Comparison of ENCODE assay signal across 9 cellular contexts in the genomic region with DNA sequence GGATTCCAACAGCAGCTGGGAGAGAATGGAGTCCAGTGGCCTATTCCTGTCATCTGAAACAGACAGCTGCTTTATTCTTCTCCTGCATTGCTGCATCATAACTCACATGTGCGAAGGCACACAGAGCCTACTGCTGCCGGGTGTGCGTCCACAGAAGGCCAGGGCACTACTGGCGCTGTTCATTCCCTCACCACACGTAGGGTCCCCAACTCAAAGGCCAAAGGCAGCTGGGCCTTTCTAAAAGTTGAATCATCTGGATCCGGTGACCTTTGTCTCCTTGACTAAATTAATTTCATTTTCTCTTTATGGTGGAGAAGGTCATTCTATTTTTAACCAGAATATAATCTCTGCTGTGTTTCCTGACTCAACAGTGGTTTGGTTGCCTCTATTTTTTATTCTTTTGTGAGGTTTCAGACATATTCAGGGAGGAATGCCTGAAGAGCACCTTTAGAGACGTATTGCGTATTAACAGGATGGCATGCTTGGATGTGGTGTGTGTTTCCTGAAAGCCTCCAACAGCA. TPM values are rescaled to one million over a fixed set of nuclear protein-coding genes. Genes with fewer than 3 reads are reported as not detected.
DNase-seq lines count a peak whose midpoint lies in the region; ATAC-seq, FAIRE-seq and TF ChIP-seq lines count a peak whose summit lies in the region.
"Had no signal": no experiment of that assay in that cellular context is flagged by ENCODE, and none has a peak within 500 bp of the region (broad histone marks: within the 10 kb centered on the region; RNA-seq: fewer than 3 reads in every experiment).

No MANE protein-coding gene starts in this region.

- H3K36me3 ChIP-seq in MM.1S (replicated peaks; ENCODE audit: insufficient read depth, low read length): no peaks in the 10 kb centered on the region
- peaks cover 0 to 11% of the 10 kb centered on the region in 2 donors for H3K36me3 ChIP-seq in adrenal gland (replicated peaks in 1 of 2)
- no peaks in the 10 kb centered on the region for H3K36me3 ChIP-seq in pancreas
- H3K36me3 ChIP-seq in testis (ENCODE audit: low read depth, missing control alignments): no peaks in the 10 kb centered on the region

- H3K9me3 ChIP-seq in MM.1S (replicated peaks; ENCODE audit: insufficient read depth, low read length): no peaks in the 10 kb centered on the region
- H3K9me3 ChIP-seq in adrenal gland (replicated peaks in 1 of 3): no peaks in the 10 kb centered on the region
- no peaks in the 10 kb centered on the region for H3K9me3 ChIP-seq in pancreas
- H3K9me3 ChIP-seq in testis: no peaks in the 10 kb centered on the region

- H3K27me3 ChIP-seq in MM.1S (replicated peaks; ENCODE audit: insufficient read depth, low read length): no peaks in the 10 kb centered on the region
- H3K27me3 ChIP-seq in adrenal gland: no peaks in the 10 kb centered on the region
- no peaks in the 10 kb centered on the region for H3K27me3 ChIP-seq in pancreas
- no peaks in the 10 kb centered on the region for H3K27me3 ChIP-seq in testis

- FAIRE-seq in pancreas (lab: Jason Lieb, UNC): no peak

- WGBS in adrenal gland, 4 donors: 29 to 51% (median 40%) methylated on average over 8 of the region's 8 CpGs
- 77 to 81% methylated on average over 8 of the region's 8 CpGs for WGBS in pancreas, 2 donors
- WGBS in testis, 2 donors: 83 to 89% methylated on average over 8 of the region's 8 CpGs

- H3F3A ChIP-seq in MM.1S (ENCODE audit: insufficient read depth, low read length): peaks cover 34% of the 10 kb centered on the region

- TF ChIP-seq POLR2A in adrenal gland (IDR thresholded peaks at IDR 0.05) (peak in 1 of 2 donors; percentile 45), testis (IDR thresholded peaks at IDR 0.05) (no peak)

- H3K27ac ChIP-seq in MM.1S (ENCODE audit: low read length): peak overlapping the region; percentile 95
- H3K27ac ChIP-seq in adrenal gland: peak overlapping the region; percentile 17 to 87 (median 62)
- H3K27ac ChIP-seq in pancreas: peak overlapping the region in 3 of 4 donors; percentile 17 to 32 (median 25)
- H3K27ac ChIP-seq in testis: no peak overlapping the region

- no peaks in the 10 kb centered on the region for H3K9me2 ChIP-seq in MM.1S (replicated peaks; ENCODE audit: insufficient read depth, low read length)

- H2AFZ ChIP-seq in MM.1S (ENCODE audit: low read length): peak overlapping the region; percentile 4; the same call in 1 of the 2 replicates

- H3K4me3 ChIP-seq in MM.1S (ENCODE audit: low read length) (peak overlapping the region; percentile 34), adrenal gland (no peak overlapping the region), pancreas (no peak overlapping the region), testis (no peak overlapping the region)

- ATAC-seq in pancreas (peak; percentile 13 to 42 (median 40)), GM19463 (IDR thresholded peaks at IDR 0.05; ENCODE audit: unreplicated experiment) (no peak)

- no peaks in the 10 kb centered on the region for H4K20me1 ChIP-seq in MM.1S (ENCODE audit: insufficient read depth, low read length)

- DNase-seq in MM.1S (peak; percentile 88), adrenal gland (peak; percentile 42 to 78 (median 67)), pancreas (no peak), testis (no peak), A172 (ENCODE audit: low spot score) (no peak)
- DNase-seq: activated B cell treated with CpG ODN at 0.5 μM for 24 hours, NCI-H526 had no signal

- peaks cover 57% of the 10 kb centered on the region for H3K4me1 ChIP-seq in MM.1S (ENCODE audit: low read length)
- peaks cover 21 to 39% of the 10 kb centered on the region in 2 donors for H3K4me1 ChIP-seq in adrenal gland (replicated peaks in 1 of 2)
- no peaks in the 10 kb centered on the region for H3K4me1 ChIP-seq in pancreas
- peaks cover 10% of the 10 kb centered on the region for H3K4me1 ChIP-seq in testis

- intact Hi-C loops in adrenal gland (cut with DNase I): no loop called here
- intact Hi-C loops in pancreas (cut with DNase I): loop anchor here in 1 of 3 donors (5.0 kb wide), 1 partner anchor 98 kb away; no protein-coding TSS in a partner anchor
- intact Hi-C loops in testis (cut with DNase I; ENCODE audit: low total_unique reads): no loop called here

- H3K79me2 ChIP-seq in MM.1S (ENCODE audit: low read length): no peaks in the 10 kb centered on the region

- TF ChIP-seq CTCF in MM.1S (IDR thresholded peaks at IDR 0.05; ENCODE audit: low read length) (no peak; the same call in 1 of the 2 replicates), adrenal gland (IDR thresholded peaks at IDR 0.05) (peak in 2 of 6 experiments; percentile 19 to 36), pancreas (IDR thresholded peaks at IDR 0.05) (no peak), testis (IDR thresholded peaks at IDR 0.05) (no peak)

- H3K4me2 ChIP-seq in MM.1S (ENCODE audit: low read depth, low read length): peak overlapping the region; percentile 63

- peak overlapping the region; percentile 83 for H3K9ac ChIP-seq in MM.1S (ENCODE audit: low read length)

RNA-seq across cellular contexts. Expression of a gene that starts 10.8 kb away (rescaled TPM):
- total RNA-seq in adrenal gland (100 to 1,000 TPM in 1 of 8 donors, 10 to 100 TPM in 3, 1 to 10 TPM in 4; 4.6 to 124 (median 8.5) TPM), pancreas (1 to 10 TPM; 1.8 to 3.5 (median 3.1) TPM), testis (10 to 100 TPM; 45.2 to 94.6 TPM)
- polyA plus RNA-seq in adrenal gland (10 to 100 TPM in 2 of 3 donors, 1 to 10 TPM in 1; 9.6 to 21.5 (median 11.7) TPM), pancreas (1 to 10 TPM; 4.6 to 9.8 TPM), testis (ENCODE audit: insufficient read depth, low read depth, low replicate concordance) (185 TPM)
- 9.9 and 18.7 TPM in 2 replicates for total RNA-seq in A172 (2014; rRNA removed; shearing (Covaris generic))

RNA-seq across cellular contexts. Expression of a gene that starts 19.8 kb away (rescaled TPM):
- total RNA-seq in adrenal gland (10 to 100 TPM in 4 of 8 donors, 1 to 10 TPM in 4; 6.7 to 24.4 (median 11.3) TPM), pancreas (under 1 TPM; 0.19 to 0.38 (median 0.31) TPM), testis (1 to 10 TPM; 2.7 to 3.6 TPM)
- polyA plus RNA-seq in adrenal gland (1 to 10 TPM; 3.1 to 4.2 (median 4.0) TPM), pancreas (under 1 TPM; 0.34 to 0.38 TPM), testis (ENCODE audit: insufficient read depth, low read depth, low replicate concordance) (1.5 TPM)
- total RNA-seq in A172 (2014; rRNA removed; shearing (Covaris generic)): 0.17 and 0.53 TPM in 2 replicates

RNA-seq across cellular contexts. Expression of a gene that starts 24.7 kb away (rescaled TPM):
- total RNA-seq in adrenal gland (10 to 100 TPM in 4 of 8 donors, 1 to 10 TPM in 4; 6.5 to 16.2 (median 9.6) TPM), pancreas (1 to 10 TPM; 1.1 to 5.8 (median 1.9) TPM), testis (10 to 100 TPM; 45.0 to 98.3 TPM)
- polyA plus RNA-seq in adrenal gland (1 to 10 TPM; 4.9 to 8.1 (median 5.9) TPM), pancreas (1 to 10 TPM; 1.6 to 5.1 TPM), testis (ENCODE audit: insufficient read depth, low read depth, low replicate concordance) (283 TPM)
- total RNA-seq in A172 (2014; rRNA removed; shearing (Covaris generic)): 6.4 and 8.2 TPM in 2 replicates

RNA-seq across cellular contexts. Expression of a gene that starts 24.9 kb away (rescaled TPM):
- total RNA-seq in adrenal gland: 1 to 10 TPM in 2 of 8 donors, under 1 TPM in 3, not detected in 3; 0.35 to 1.7 (median 0.95) TPM
- polyA plus RNA-seq in adrenal gland: 1 to 10 TPM in 2 of 3 donors, under 1 TPM in 1; 0.57 to 7.7 (median 4.3) TPM
- total RNA-seq in pancreas: 10 to 100 TPM in 1 of 6 donors, under 1 TPM in 3, not detected in 2; 0.28 to 11.6 (median 0.71) TPM
- under 1 TPM in 1 of 2 donors, not detected in 1; 0.28 TPM for polyA plus RNA-seq in pancreas
- total RNA-seq in testis: under 1 TPM; 0.31 to 0.94 TPM
- polyA plus RNA-seq in testis (ENCODE audit: insufficient read depth, low read depth, low replicate concordance): 6.0 TPM
- total RNA-seq in A172 (2014; rRNA removed; shearing (Covaris generic)): not detected in 2 replicates

RNA-seq across cellular contexts. Expression of a gene that starts 31.6 kb away (rescaled TPM):
- under 1 TPM in 3 of 8 donors, not detected in 5; 0.14 to 0.46 (median 0.14) TPM for total RNA-seq in adrenal gland
- polyA plus RNA-seq in adrenal gland: not detected
- total RNA-seq in pancreas: 1 to 10 TPM in 4 of 6 donors, under 1 TPM in 2; 0.49 to 1.6 (median 1.2) TPM
- polyA plus RNA-seq in pancreas: 1 to 10 TPM; 1.7 to 2.1 TPM
- not detected for total RNA-seq in testis
- 0.34 TPM for polyA plus RNA-seq in testis (ENCODE audit: insufficient read depth, low read depth, low replicate concordance)
- total RNA-seq in A172 (2014; rRNA removed; shearing (Covaris generic)): not detected in 2 replicates
- total RNA-seq: mononuclear cell had no signal

Comparison
In these comparisons a context has a peak if more than half of its experiments do, and no peak if none do; other contexts are left out.
1. DNase-seq: peak in MM.1S (single experiment) and adrenal gland (7 of 7); none in pancreas (0 of 6), testis (single experiment) and A172 (single experiment).
2. H3K27ac ChIP-seq: peak in MM.1S (single experiment), adrenal gland (5 of 5) and pancreas (3 of 4); none in testis (0 of 2).